Comparison of ENCODE assay signal across 24 cellular contexts in the genomic region with DNA sequence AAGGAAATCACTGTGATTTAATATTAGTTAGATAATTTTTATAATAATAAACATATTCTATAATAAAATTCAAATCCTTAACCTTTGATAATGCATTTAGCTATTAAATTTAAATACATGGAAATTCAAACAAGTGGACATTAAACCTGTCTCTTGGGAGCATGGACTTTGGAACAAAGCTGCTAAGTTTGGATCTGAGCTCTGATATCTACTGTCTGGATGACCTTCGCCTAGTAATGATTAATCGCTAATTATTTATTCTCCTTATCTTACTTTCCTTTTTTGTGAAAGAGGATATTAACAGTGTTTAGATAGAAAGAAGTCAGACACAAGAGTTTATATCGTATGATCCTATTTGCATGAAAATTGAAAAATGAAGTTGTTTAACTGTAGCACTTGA.
"Had no signal": no experiment of that assay in that cellular context is flagged by ENCODE, and none has a peak within 500 bp of the region (broad histone marks: within the 10 kb centered on the region; RNA-seq: fewer than 3 reads in every experiment).

No MANE protein-coding gene starts in this region.

- H3K27me3 ChIP-seq: esophagus squamous epithelium, gastroesophageal sphincter had no signal

- ATAC-seq: activated CD4-positive, alpha-beta T cell treated with anti-CD3 and anti-CD28 coated beads for 36 hours; activated T-cell treated with anti-CD3 and anti-CD28 coated beads, Interleukin-2, amount 50 U/mL, for 72 hours; effector memory CD8-positive, alpha-beta T cell; gastroesophageal sphincter had no signal

- H3K9me3 ChIP-seq: esophagus squamous epithelium, gastroesophageal sphincter had no signal

- FAIRE-seq: astrocyte had no signal

- DNase-seq: activated CD4-positive, alpha-beta memory T cell treated with anti-CD3 and anti-CD28 coated beads, Interleukin-2, amount 10 ng/mL, durations not matched to agents 7 days and 5 days; activated CD4-positive, alpha-beta T cell treated with anti-CD3 and anti-CD28 coated beads for 36 hours; activated CD4-positive, alpha-beta T cell treated with anti-CD3 and anti-CD28 coated beads, Interleukin-2, amount 10 ng/mL, durations not matched to agents 24 days and 14 days; activated CD4-positive, CD25-positive, alpha-beta regulatory T cell; activated CD4-positive, CD25-positive, alpha-beta regulatory T cell treated with anti-CD3 and anti-CD28 coated beads, Interleukin-2, amount 50 U/mL, for 72 hours; activated CD8-positive, alpha-beta memory T cell treated with anti-CD3 and anti-CD28 coated beads, Interleukin-2, amount 50 U/mL, for 48 hours; activated gamma-delta T cell treated with Interleukin-2 at 50 U/mL for 16 hours; activated naive CD4-positive, alpha-beta T cell treated with anti-CD3 and anti-CD28 coated beads, Interleukin-2, amount 50 U/mL, for 16 hours; activated naive CD4-positive, alpha-beta T cell treated with Interleukin-2 at 50 U/mL for 16 hours; activated T-cell treated with anti-CD3 and anti-CD28 coated beads for 4 hours; activated T-cell treated with anti-CD3 and anti-CD28 coated beads, Interleukin-2, amount 50 U/mL, for 24 hours; activated T-cell treated with anti-CD3 and anti-CD28 coated beads, Interleukin-2, amount 50 U/mL, for 72 hours; amniotic stem cell; anterior cingulate cortex; caudate nucleus; cortex of kidney; dermis blood vessel endothelial cell; effector CD4-positive, alpha-beta T cell; effector memory CD8-positive, alpha-beta T cell; esophagus squamous epithelium; foreskin melanocyte; T-helper 2 cell had no signal

- H3K4me1 ChIP-seq: esophagus squamous epithelium, gastroesophageal sphincter had no signal

- H3K4me3 ChIP-seq: esophagus squamous epithelium, gastroesophageal sphincter had no signal

- H3K36me3 ChIP-seq: esophagus squamous epithelium, gastroesophageal sphincter had no signal

- H3K27ac ChIP-seq: esophagus squamous epithelium, gastroesophageal sphincter had no signal
